ENCODE assay signal across 16 cellular contexts in the genomic region with DNA sequence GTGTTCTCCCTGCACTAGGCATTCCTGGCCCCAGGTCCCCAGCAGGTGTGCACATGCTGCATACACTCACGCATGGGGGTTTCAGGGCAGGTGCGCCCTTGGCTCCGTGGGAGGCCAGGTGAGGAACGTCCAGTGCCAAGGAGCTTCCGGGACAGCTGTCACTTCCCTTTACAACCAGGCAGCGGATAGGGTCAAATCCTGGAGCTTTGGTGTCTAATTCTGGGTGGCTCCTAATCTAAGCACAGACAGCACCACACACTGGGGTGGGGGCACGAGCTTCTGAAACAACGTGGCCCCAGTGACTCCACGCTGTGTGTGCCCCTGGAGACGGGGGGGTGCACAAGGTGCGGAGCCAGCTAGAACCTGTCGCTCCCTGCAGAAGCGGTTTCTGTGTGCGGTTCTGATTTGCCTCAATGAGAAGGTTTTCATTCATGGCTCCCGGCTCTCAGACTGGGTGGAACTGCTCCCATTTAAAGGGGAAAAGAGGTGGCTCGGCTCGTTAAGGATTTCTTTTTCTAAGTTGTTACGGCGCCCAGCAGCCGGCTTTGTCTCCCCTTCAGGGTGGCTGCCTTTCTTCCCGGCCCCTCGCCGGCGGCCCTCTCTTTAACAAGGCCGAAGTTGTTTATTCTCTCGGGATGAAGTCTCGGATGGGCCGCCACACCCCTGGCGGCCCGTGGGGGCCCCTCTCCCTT. TPM values are rescaled to one million over a fixed set of nuclear protein-coding genes. Genes with fewer than 3 reads are reported as not detected.
DNase-seq lines count a peak whose midpoint lies in the region; ATAC-seq and TF ChIP-seq lines count a peak whose summit lies in the region.
"Had no signal": no experiment of that assay in that cellular context is flagged by ENCODE, and none has a peak within 500 bp of the region (broad histone marks: within the 10 kb centered on the region; RNA-seq: fewer than 3 reads in every experiment).

No MANE protein-coding gene starts in this region.

- DNase-seq in Calu3 (no peak), LHCN-M2 (ENCODE audit: low read depth) (peak; percentile 6), WTC11 (ENCODE audit: low spot score) (no peak), osteoblast (ENCODE audit: insufficient read length, low spot score, missing footprints) (peak; percentile 60), left lobe of liver (ENCODE audit: low spot score) (no peak), pons (ENCODE audit: low spot score) (no peak)
- no peak for DNase-seq in activated CD4-positive, alpha-beta T cell treated with anti-CD3 and anti-CD28 coated beads, Interleukin-2, amount 10 ng/mL, durations not matched to agents 24 days and 14 days
- DNase-seq: activated T-cell treated with anti-CD3 and anti-CD28 coated beads for 4 hours, foreskin melanocyte, NCI-H524, SIG-M5, WERI-Rb-1 had no signal

- no peaks in the 10 kb centered on the region for H3K27me3 ChIP-seq in osteoblast (ENCODE audit: insufficient read depth, low read length)
- H3K27me3 ChIP-seq: adrenal gland had no signal

- CTCF ChIA-PET in Calu3 (lab: Charles Lee) (interaction anchor here (0.8 kb wide), 1 partner anchor 29 kb away, joined by 3 read pairs; the partner anchor contains the start of gene LTO1), WTC11 (lab: Charles Lee) (interaction anchor here (0.6 to 3.7 kb wide), 4 partner anchors 12 to 545 kb away, joined by 3 to 30 read pairs (median 14); no protein-coding TSS in a partner anchor)

- H3K27me3 Mint-ChIP-seq in Calu3 (ENCODE audit: unreplicated experiment): no peaks in the 10 kb centered on the region
- H3K27me3 Mint-ChIP-seq in WTC11 (ENCODE audit: low read depth): no peaks in the 10 kb centered on the region
- H3K27me3 Mint-ChIP-seq in activated CD4-positive, alpha-beta T cell treated with anti-CD3 and anti-CD28 coated beads, Interleukin-2, amount 10 ng/mL, durations not matched to agents 24 days and 14 days: peaks cover 7% of the 10 kb centered on the region

- H3K79me2 ChIP-seq in osteoblast (ENCODE audit: insufficient read depth, low read length): peaks cover 95% of the 10 kb centered on the region

- peaks cover 73% of the 10 kb centered on the region for H4K20me1 ChIP-seq in osteoblast (ENCODE audit: insufficient read depth, low read length)

- peaks cover 98% of the 10 kb centered on the region for H3K36me3 Mint-ChIP-seq in Calu3 (ENCODE audit: insufficient read depth, unreplicated experiment)
- H3K36me3 Mint-ChIP-seq in WTC11: peaks cover 32% of the 10 kb centered on the region
- H3K36me3 Mint-ChIP-seq in activated CD4-positive, alpha-beta T cell treated with anti-CD3 and anti-CD28 coated beads, Interleukin-2, amount 10 ng/mL, durations not matched to agents 24 days and 14 days (ENCODE audit: low read depth): peaks cover 3% of the 10 kb centered on the region

- no peak overlapping the region for H3K27ac Mint-ChIP-seq in Calu3 (ENCODE audit: unreplicated experiment)
- peak overlapping the region; percentile 76; the same call in 1 of the 2 replicates for H3K27ac Mint-ChIP-seq in WTC11
- no peak overlapping the region for H3K27ac Mint-ChIP-seq in activated CD4-positive, alpha-beta T cell treated with anti-CD3 and anti-CD28 coated beads, Interleukin-2, amount 10 ng/mL, durations not matched to agents 24 days and 14 days
- H3K27ac Mint-ChIP-seq: dendritic cell treated with granulocyte-macrophage colony-stimulating factor and Interleukin-4, amounts not matched to agents 40 ng/mL and 50 ng/mL, for 4 days had no signal

- H3K27ac ChIP-seq in osteoblast (ENCODE audit: low read depth, low read length): no peak overlapping the region
- H3K27ac ChIP-seq: adrenal gland, WERI-Rb-1 had no signal

- no peak for ATAC-seq in WTC11
- no peak for ATAC-seq in left lobe of liver

- H3K9me3 Mint-ChIP-seq in Calu3 (ENCODE audit: low read depth, unreplicated experiment) (no peaks in the 10 kb centered on the region), WTC11 (no peaks in the 10 kb centered on the region)
- H3K9me3 Mint-ChIP-seq in activated CD4-positive, alpha-beta T cell treated with anti-CD3 and anti-CD28 coated beads, Interleukin-2, amount 10 ng/mL, durations not matched to agents 24 days and 14 days: no peaks in the 10 kb centered on the region
- H3K9me3 Mint-ChIP-seq: dendritic cell treated with granulocyte-macrophage colony-stimulating factor and Interleukin-4, amounts not matched to agents 40 ng/mL and 50 ng/mL, for 4 days had no signal

- intact Hi-C loops in Calu3 (cut with micrococcal nuclease; ENCODE audit: unreplicated experiment): no loop called here
- intact Hi-C loops in activated CD4-positive, alpha-beta T cell treated with anti-CD3 and anti-CD28 coated beads, Interleukin-2, amount 10 ng/mL, durations not matched to agents 24 days and 14 days (cut with micrococcal nuclease): no loop called here

- no peak overlapping the region for H2AFZ ChIP-seq in osteoblast (ENCODE audit: low read length)

- H3K4me3 ChIP-seq in osteoblast (ENCODE audit: insufficient read depth, low read length): no peak overlapping the region
- H3K4me3 ChIP-seq: adrenal gland had no signal

- POLR2A ChIA-PET in WTC11 (lab: Charles Lee): interaction anchor here (0.9 to 2.1 kb wide), 3 partner anchors 10 to 202 kb away, joined by 3 to 9 read pairs (median 3); no protein-coding TSS in a partner anchor

- no peaks in the 10 kb centered on the region for H3K9me3 ChIP-seq in osteoblast (ENCODE audit: low read depth, low read length)
- H3K9me3 ChIP-seq: adrenal gland had no signal

- no TSS peak for BruUV-seq in Calu3 (replicated peaks; lab: Mats Ljungman, UMichigan)

- no peak for TF ChIP-seq CTCF in Calu3 (IDR thresholded peaks at IDR 0.05; ENCODE audit: unreplicated experiment)
- TF ChIP-seq CTCF in WTC11 (IDR thresholded peaks at IDR 0.05): no peak
- TF ChIP-seq CTCF in osteoblast (IDR thresholded peaks at IDR 0.05; ENCODE audit: extremely low read depth, low read depth, low read length): no peak

- H3K4me3 Mint-ChIP-seq in Calu3 (ENCODE audit: low read depth, unreplicated experiment) (peak overlapping the region; percentile 88), WTC11 (no peak overlapping the region)
- no peak overlapping the region for H3K4me3 Mint-ChIP-seq in activated CD4-positive, alpha-beta T cell treated with anti-CD3 and anti-CD28 coated beads, Interleukin-2, amount 10 ng/mL, durations not matched to agents 24 days and 14 days
- H3K4me3 Mint-ChIP-seq: dendritic cell treated with granulocyte-macrophage colony-stimulating factor and Interleukin-4, amounts not matched to agents 40 ng/mL and 50 ng/mL, for 4 days had no signal

- peaks cover 78% of the 10 kb centered on the region for H3K36me3 ChIP-seq in osteoblast (ENCODE audit: insufficient read depth, low read length)
- H3K36me3 ChIP-seq: WERI-Rb-1 had no signal

- H3K4me2 ChIP-seq in osteoblast (ENCODE audit: insufficient read depth, low read length): peak overlapping the region; percentile 78

- H3K4me1 ChIP-seq in osteoblast (ENCODE audit: insufficient read depth, low read length): peaks cover 29% of the 10 kb centered on the region

- H3K4me1 Mint-ChIP-seq in Calu3 (ENCODE audit: low read depth, unreplicated experiment) (peaks cover 8% of the 10 kb centered on the region), WTC11 (peaks cover 8% of the 10 kb centered on the region; the same call in 1 of the 2 replicates)
- H3K4me1 Mint-ChIP-seq in activated CD4-positive, alpha-beta T cell treated with anti-CD3 and anti-CD28 coated beads, Interleukin-2, amount 10 ng/mL, durations not matched to agents 24 days and 14 days: no peaks in the 10 kb centered on the region

TF ChIP-seq in WTC11, 78 proteins besides CTCF, POLR2A, EP300 and RAD21 (continues in another document):
- TF ChIP-seq CDX4 (CRISPR knock-in tag; IDR thresholded peaks at IDR 0.05; ENCODE audit: borderline replicate concordance): no peak
- TF ChIP-seq ZNF219 (CRISPR knock-in tag; IDR thresholded peaks at IDR 0.05; ENCODE audit: borderline replicate concordance): no peak
- no peak for TF ChIP-seq ZNF416 (CRISPR knock-in tag; IDR thresholded peaks at IDR 0.05)
- TF ChIP-seq MXD4 (CRISPR knock-in tag; IDR thresholded peaks at IDR 0.05; ENCODE audit: borderline replicate concordance): no peak
- no peak for TF ChIP-seq RORB (CRISPR knock-in tag; IDR thresholded peaks at IDR 0.05)

RNA-seq across cellular contexts. Expression of gene CCND1, which starts 5.0 kb away (rescaled TPM):
- total RNA-seq in Calu3 (2022) (392 and 433 TPM in 2 replicates), LHCN-M2 (2014; rRNA removed) (684 and 770 TPM in 2 replicates), WTC11 (2021) (212 to 224 TPM (median 224 TPM) in 3 replicates), osteoblast (187 and 237 TPM in 2 replicates), left lobe of liver (82.6 TPM)
- polyA plus RNA-seq in LHCN-M2 (2012): 727 TPM
- 13.4 and 17.2 TPM in 2 replicates for total RNA-seq in activated CD4-positive, alpha-beta T cell treated with anti-CD3 and anti-CD28 coated beads, Interleukin-2, amount 10 ng/mL, durations not matched to agents 24 days and 14 days

RNA-seq across cellular contexts. Expression of gene LTO1, which starts 29.2 kb away (rescaled TPM):
- total RNA-seq in Calu3 (2022): 34.1 and 36.7 TPM in 2 replicates
- total RNA-seq in LHCN-M2 (2014; rRNA removed): 16.8 and 21.9 TPM in 2 replicates
- polyA plus RNA-seq in LHCN-M2 (2012): 17.9 TPM
- 20.5 to 27.5 TPM (median 20.6 TPM) in 3 replicates for total RNA-seq in WTC11 (2021)
- total RNA-seq in osteoblast: 21.8 and 24.6 TPM in 2 replicates
- 7.6 TPM for total RNA-seq in left lobe of liver
- total RNA-seq in activated CD4-positive, alpha-beta T cell treated with anti-CD3 and anti-CD28 coated beads, Interleukin-2, amount 10 ng/mL, durations not matched to agents 24 days and 14 days: 29.3 and 32.1 TPM in 2 replicates

RNA-seq across cellular contexts. Expression of gene FGF19, which starts 57.9 kb away (rescaled TPM):
- total RNA-seq in Calu3 (2022) (0.73 and 1.4 TPM in 2 replicates), LHCN-M2 (2014; rRNA removed) (0.11 TPM in 1 of 2 replicates, not detected in the other), WTC11 (2021) (17.6 to 19.3 TPM (median 18.6 TPM) in 3 replicates), osteoblast (not detected in 2 replicates), left lobe of liver (0.15 TPM)
- not detected for polyA plus RNA-seq in LHCN-M2 (2012)
- not detected in 2 replicates for total RNA-seq in activated CD4-positive, alpha-beta T cell treated with anti-CD3 and anti-CD28 coated beads, Interleukin-2, amount 10 ng/mL, durations not matched to agents 24 days and 14 days
- total RNA-seq: adrenal gland, renal cortical epithelial cell, subcutaneous adipose tissue had no signal
- polyA plus RNA-seq: adrenal gland had no signal

Comparison
In these comparisons a context has a peak if more than half of its experiments do, and no peak if none do; other contexts are left out.
1. DNase-seq: peak in LHCN-M2 (single experiment) and osteoblast (single experiment); none in Calu3 (single experiment), WTC11 (single experiment), left lobe of liver (single experiment), pons (single experiment) and activated CD4-positive, alpha-beta T cell treated with anti-CD3 and anti-CD28 coated beads, Interleukin-2, amount 10 ng/mL, durations not matched to agents 24 days and 14 days (single experiment).